In the genomic region with DNA sequence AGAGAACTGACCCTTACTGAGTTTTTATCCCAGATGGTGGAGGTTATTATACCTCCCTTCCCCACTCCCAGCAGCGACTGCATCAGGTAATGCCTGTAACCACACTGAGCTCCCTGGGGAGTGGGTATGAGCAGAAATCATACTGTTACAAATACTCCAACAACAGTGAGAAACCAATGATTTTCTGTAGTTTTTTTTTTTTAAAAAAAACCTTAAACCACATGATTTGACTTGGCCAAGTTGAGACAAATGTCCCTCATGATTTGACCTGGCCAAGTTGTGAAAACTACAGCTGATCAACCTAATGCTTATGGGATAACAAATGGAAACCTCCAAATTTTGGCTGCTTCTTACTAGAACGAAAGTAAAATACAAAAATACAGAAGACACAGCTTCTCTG, we compare ENCODE assay signal across 18 cellular contexts. TPM values are rescaled to one million over a fixed set of nuclear protein-coding genes. Genes with fewer than 3 reads are reported as not detected.
DNase-seq lines count a peak whose midpoint lies in the region; ATAC-seq and TF ChIP-seq lines count a peak whose summit lies in the region.
"Had no signal": no experiment of that assay in that cellular context is flagged by ENCODE, and none has a peak within 500 bp of the region (broad histone marks: within the 10 kb centered on the region; RNA-seq: fewer than 3 reads in every experiment).

No MANE protein-coding gene starts in this region.

- DNase-seq in NCI-H82 (lab: John Stamatoyannopoulos, UW) (peak; percentile 42), NCI-H82 treated with DMSO at 0.1 percent for 48 hours (lab: John Stamatoyannopoulos, UW; ENCODE audit: unreplicated experiment) (no peak), GM12865 (ENCODE audit: low read depth) (peak; percentile 50), NCI-H2171 (lab: John Stamatoyannopoulos, UW) (peak; percentile 49), sciatic nerve (ENCODE audit: low spot score) (no peak), dedifferentiated amniotic fluid mesenchymal stem cell (ENCODE audit: extremely low spot score) (no peak)
- DNase-seq: ACHN; C1 segment of cervical spinal cord; Calu3; CD4-positive, alpha-beta T cell; DMS153; DMS79 treated with DMSO at 0.1 percent for 48 hours; GDM1; IMR-90; KBM-7 had no signal

- intact Hi-C loops in sciatic nerve (cut with DNase I), result no loop called here

- ATAC-seq in sciatic nerve (peak; percentile 90), GM21619 (IDR thresholded peaks at IDR 0.05; ENCODE audit: unreplicated experiment) (no peak)

- no peak overlapping the region for H3K4me3 ChIP-seq in GM12865 (ENCODE audit: low read depth, low read length)
- H3K4me3 ChIP-seq: HAP-1 had no signal

- TF ChIP-seq CTCF in GM12865 (IDR thresholded peaks at IDR 0.05; ENCODE audit: insufficient read depth, low read depth, low read length, missing control alignments), result no peak

RNA-seq across cellular contexts. Expression of a gene that starts 33.1 kb away (rescaled TPM):
- total RNA-seq in sciatic nerve, result 9.6 TPM
- total RNA-seq: A172; Calu3; CD4-positive, alpha-beta T cell had no signal

Comparison
In these comparisons a context has a peak if more than half of its experiments do, and no peak if none do; other contexts are left out.
1. DNase-seq: peak in NCI-H82 (single experiment), GM12865 (single experiment) and NCI-H2171 (single experiment); none in NCI-H82 treated with DMSO at 0.1 percent for 48 hours (single experiment), sciatic nerve (single experiment) and dedifferentiated amniotic fluid mesenchymal stem cell (single experiment).